Comparison of ENCODE assay signal across 21 cellular contexts in genomic region chr10:133565441-133566294, GRCh38. TPM values are rescaled to one million over a fixed set of nuclear protein-coding genes. Genes with fewer than 3 reads are reported as not detected.
DNase-seq lines count a peak whose midpoint lies in the region; ATAC-seq and TF ChIP-seq lines count a peak whose summit lies in the region.
"Had no signal": no experiment of that assay in that cellular context is flagged by ENCODE, and none has a peak within 500 bp of the region (broad histone marks: within the 10 kb centered on the region; RNA-seq: fewer than 3 reads in every experiment).

TSS of gene SYCE1 (minus strand) at chr10:133565583. CDS start at chr10:133565529, 54 bp downstream.

- peak within 1 kb of the TSS in 1 of 6 donors; percentile 67 for H3K27ac Mint-ChIP-seq in naive B cell
- H3K27ac Mint-ChIP-seq in Calu3 (ENCODE audit: unreplicated experiment), result no peak within 1 kb of the TSS
- H3K27ac Mint-ChIP-seq: activated CD4-positive, alpha-beta memory T cell treated with anti-CD3 and anti-CD28 coated beads for 36 hours; activated T-helper 17 cell treated with anti-CD3 and anti-CD28 coated beads, Interleukin-2, amount 50 U/mL, for 72 hours; CD4-positive, CD25-positive, alpha-beta regulatory T cell; dendritic cell treated with granulocyte-macrophage colony-stimulating factor and Interleukin-4, amounts not matched to agents 40 ng/mL and 50 ng/mL, for 4 days; H9 had no signal

- peaks cover 0 to 36% (median 7%) of the 10 kb centered on the region in 7 donors for H3K27me3 ChIP-seq in spleen (replicated peaks in 1 of 7)
- H3K27me3 ChIP-seq: thyroid gland had no signal

- CTCF ChIA-PET in Calu3 (lab: Charles Lee), result no interaction called here

- H3K36me3 Mint-ChIP-seq in naive B cell (peaks cover 0 to 10% of the 10 kb centered on the region in 2 donors), Calu3 (ENCODE audit: insufficient read depth, unreplicated experiment) (no peaks in the 10 kb centered on the region)
- H3K36me3 Mint-ChIP-seq: activated CD4-positive, alpha-beta memory T cell treated with anti-CD3 and anti-CD28 coated beads for 36 hours; CD4-positive, CD25-positive, alpha-beta regulatory T cell had no signal

- BruUV-seq in Calu3 (replicated peaks; lab: Mats Ljungman, UMichigan), result no TSS peak

- no peaks in the 10 kb centered on the region for H3K36me3 ChIP-seq in spleen
- H3K36me3 ChIP-seq: heart right ventricle, thyroid gland had no signal

- WGBS in spleen, 5 donors, result 62 to 80% (median 69%) methylated on average over 40 to 77 of the region's 77 CpGs

- TF ChIP-seq CTCF in spleen (IDR thresholded peaks at IDR 0.05 in 8 of 11, conservative IDR thresholded peaks at IDR 0.05 in 3 of 11) (peak in 2 of 11 experiments; percentile 51 to 66), Calu3 (IDR thresholded peaks at IDR 0.05; ENCODE audit: unreplicated experiment) (no peak)

- peak within 1 kb of the TSS in 1 of 8 donors; percentile 35 for H3K4me3 ChIP-seq in spleen
- H3K4me3 ChIP-seq: psoas muscle had no signal

- H3K4me3 Mint-ChIP-seq in naive B cell, result peak within 1 kb of the TSS in 1 of 8 donors; percentile 42
- H3K4me3 Mint-ChIP-seq in Calu3 (ENCODE audit: low read depth, unreplicated experiment), result no peak within 1 kb of the TSS
- H3K4me3 Mint-ChIP-seq: activated CD4-positive, alpha-beta memory T cell treated with anti-CD3 and anti-CD28 coated beads for 36 hours; activated T-helper 17 cell treated with anti-CD3 and anti-CD28 coated beads, Interleukin-2, amount 50 U/mL, for 72 hours; CD4-positive, CD25-positive, alpha-beta regulatory T cell; dendritic cell treated with granulocyte-macrophage colony-stimulating factor and Interleukin-4, amounts not matched to agents 40 ng/mL and 50 ng/mL, for 4 days; H9 had no signal

- no peaks in the 10 kb centered on the region for H3K4me1 ChIP-seq in spleen
- H3K4me1 ChIP-seq: heart right ventricle, psoas muscle, thyroid gland had no signal

- H3K4me1 Mint-ChIP-seq in naive B cell, result no peaks in the 10 kb centered on the region
- no peaks in the 10 kb centered on the region for H3K4me1 Mint-ChIP-seq in Calu3 (ENCODE audit: low read depth, unreplicated experiment)
- H3K4me1 Mint-ChIP-seq: activated T-helper 17 cell treated with anti-CD3 and anti-CD28 coated beads, Interleukin-2, amount 50 U/mL, for 72 hours; CD4-positive, CD25-positive, alpha-beta regulatory T cell; H9 had no signal

- peak within 1 kb of the TSS in 1 of 8 donors; percentile 87 for H3K27ac ChIP-seq in spleen
- H3K27ac ChIP-seq: 22Rv1, heart right ventricle, psoas muscle, thyroid gland had no signal

- no peak for TF ChIP-seq POLR2A in spleen (IDR thresholded peaks at IDR 0.05)

- peaks cover 0 to 25% (median 10%) of the 10 kb centered on the region in 8 donors for H3K9me3 ChIP-seq in spleen
- H3K9me3 ChIP-seq: thyroid gland had no signal

- ATAC-seq in naive B cell (ENCODE audit: low read depth in 2 of 2), result peak in 1 of 2 donors; percentile 40
- ATAC-seq: activated T-helper 17 cell treated with anti-CD3 and anti-CD28 coated beads, Interleukin-2, amount 50 U/mL, for 72 hours had no signal

- H3K9me3 Mint-ChIP-seq in naive B cell (peaks cover 0 to 14% (median 5%) of the 10 kb centered on the region in 7 donors), Calu3 (ENCODE audit: low read depth, unreplicated experiment) (no peaks in the 10 kb centered on the region)
- H3K9me3 Mint-ChIP-seq: activated CD4-positive, alpha-beta memory T cell treated with anti-CD3 and anti-CD28 coated beads for 36 hours; activated T-helper 17 cell treated with anti-CD3 and anti-CD28 coated beads, Interleukin-2, amount 50 U/mL, for 72 hours had no signal

- intact Hi-C loops in spleen (cut with DNase I; ENCODE audit: low total_unique reads) (no loop called here), Calu3 (cut with micrococcal nuclease; ENCODE audit: unreplicated experiment) (no loop called here)

- peaks cover 10 to 31% (median 20%) of the 10 kb centered on the region in 3 donors for H3K27me3 Mint-ChIP-seq in naive B cell
- no peaks in the 10 kb centered on the region for H3K27me3 Mint-ChIP-seq in Calu3 (ENCODE audit: unreplicated experiment)

- peak; percentile 43 for DNase-seq in activated CD4-positive, CD25-positive, alpha-beta regulatory T cell treated with anti-CD3 and anti-CD28 coated beads, Interleukin-2, amount 50 U/mL, for 72 hours
- DNase-seq in activated CD4-positive, CD25-positive, alpha-beta regulatory T cell (lab: John Stamatoyannopoulos, UW), result no peak
- peak; percentile 67 for DNase-seq in Daoy (ENCODE audit: low read depth)
- DNase-seq in cerebellar cortex (ENCODE audit: low spot score), result peak; percentile 5
- peak; percentile 29 for DNase-seq in naive B cell
- DNase-seq in spleen, result no peak
- no peak for DNase-seq in Calu3
- DNase-seq in stimulated activated naive CD4-positive, alpha-beta T cell (lab: John Stamatoyannopoulos, UW), result no peak
- DNase-seq: activated CD4-positive, alpha-beta memory T cell treated with anti-CD3 and anti-CD28 coated beads for 36 hours; H9; kidney glomerular epithelial cell; NCI-H446 had no signal

RNA-seq across cellular contexts. Expression of gene SYCE1, which starts in this region (rescaled TPM):
- 0.80 TPM in 1 of 2 replicates, not detected in the other for total RNA-seq in Daoy (2014; rRNA removed; shearing (Covaris generic))
- 1 to 10 TPM in 1 of 6 donors, under 1 TPM in 1, not detected in 4; 0.45 to 2.2 TPM for polyA plus RNA-seq in naive B cell (ENCODE audit: low read depth in 6 of 6)
- total RNA-seq in spleen, result 1 to 10 TPM in 2 of 7 donors, under 1 TPM in 1, not detected in 4; 0.86 to 1.9 (median 1.3) TPM
- 1 to 10 TPM in 2 of 3 donors, under 1 TPM in 1; 0.24 to 3.5 (median 1.5) TPM for polyA plus RNA-seq in spleen
- not detected in 2 replicates for total RNA-seq in Calu3 (2022)
- total RNA-seq: H9, HT-29, SK-MEL-5 had no signal

Comparison
In these comparisons a context has a peak if more than half of its experiments do, and no peak if none do; other contexts are left out.
1. DNase-seq: peak in activated CD4-positive, CD25-positive, alpha-beta regulatory T cell treated with anti-CD3 and anti-CD28 coated beads, Interleukin-2, amount 50 U/mL, for 72 hours (single experiment), cerebellar cortex (single experiment) and naive B cell (single experiment); none in activated CD4-positive, CD25-positive, alpha-beta regulatory T cell (0 of 4), spleen (single experiment), Calu3 (single experiment) and stimulated activated naive CD4-positive, alpha-beta T cell (0 of 6).
2. Peak in DNase-seq in Daoy; RNA of the gene not detected or under 1 TPM.